Comparison of ENCODE assay signal across 9 cellular contexts in genomic region chr21:43739648-43740435, GRCh38. TPM values are rescaled to one million over a fixed set of nuclear protein-coding genes. Genes with fewer than 3 reads are reported as not detected.
A peak's percentile ranks its signal among the peaks of the same experiment; 100 is the strongest.
DNase-seq lines count a peak whose midpoint lies in the region; ATAC-seq and TF ChIP-seq lines count a peak whose summit lies in the region.
"Had no signal": no experiment of that assay in that cellular context is flagged by ENCODE, and none has a peak within 500 bp of the region (broad histone marks: within the 10 kb centered on the region; RNA-seq: fewer than 3 reads in every experiment).

No MANE protein-coding gene starts in this region.

- POLR2A ChIA-PET in WTC11 (lab: Charles Lee), result interaction anchor here (0.7 to 1.8 kb wide), 2 partner anchors 12 to 50 kb away, joined by 3 to 6 read pairs; partner anchors contain the start of gene RRP1

- intact Hi-C loops in left colon (cut with DNase I, micrococcal nuclease), result loop anchor here in 1 of 2 donors (10.0 kb wide), 2 partner anchors 45 to 75 kb away; partner anchors contain the start of gene RRP1

- H3K27ac ChIP-seq in temporal lobe (ENCODE audit: low read depth, low read length), result peak overlapping the region; percentile 38

- no peak overlapping the region for H3K4me3 Mint-ChIP-seq in WTC11

- H3K4me1 Mint-ChIP-seq in WTC11, result peaks cover 16% of the 10 kb centered on the region

- peak; percentile 28 for DNase-seq in DMS53 (lab: John Stamatoyannopoulos, UW)
- no peak for DNase-seq in DMS53 treated with DMSO at 0.1 percent for 48 hours (lab: John Stamatoyannopoulos, UW; ENCODE audit: unreplicated experiment)
- DNase-seq in WTC11 (ENCODE audit: low spot score), result peak; percentile 32
- no peak for DNase-seq in left colon
- no peak for DNase-seq in stimulated activated CD4-positive, alpha-beta T cell treated with anti-CD3 and anti-CD28 coated beads, Interleukin-15, amount 100 ng/mL, for 24 hours
- no peak for DNase-seq in UCSD-AML1 (lab: John Stamatoyannopoulos, UW; ENCODE audit: unreplicated experiment)
- DNase-seq: NCI-H446 had no signal

- no peaks in the 10 kb centered on the region for H3K27me3 Mint-ChIP-seq in WTC11 (ENCODE audit: low read depth)

- CTCF ChIA-PET in WTC11 (lab: Charles Lee), result interaction anchor here (0.7 to 2.3 kb wide), 4 partner anchors 11 to 50 kb away, joined by 4 to 44 read pairs (median 5); no protein-coding TSS in a partner anchor

- no peak for TF ChIP-seq CTCF in WTC11 (IDR thresholded peaks at IDR 0.05)

- ATAC-seq in WTC11 (peak; percentile 48), left colon (peak; percentile 39), GM18867 (IDR thresholded peaks at IDR 0.05; ENCODE audit: unreplicated experiment) (no peak)

- peak overlapping the region; percentile 82 for H3K27ac Mint-ChIP-seq in WTC11

- H3K9me3 Mint-ChIP-seq in WTC11, result no peaks in the 10 kb centered on the region

- peaks cover 11% of the 10 kb centered on the region for H3K36me3 Mint-ChIP-seq in WTC11

TF ChIP-seq in WTC11, 78 proteins besides CTCF, POLR2A, EP300 and RAD21:
- TF ChIP-seq ATF6 (CRISPR knock-in tag; IDR thresholded peaks at IDR 0.05) (no peak), CREB1 (CRISPR knock-in tag; IDR thresholded peaks at IDR 0.05) (no peak), NR2C2 (CRISPR knock-in tag; IDR thresholded peaks at IDR 0.05) (no peak), ZNF232 (CRISPR knock-in tag; IDR thresholded peaks at IDR 0.05) (no peak), SMAD3 (CRISPR knock-in tag; IDR thresholded peaks at IDR 0.05; ENCODE audit: borderline replicate concordance) (no peak), ZNF532 (CRISPR knock-in tag; IDR thresholded peaks at IDR 0.05; ENCODE audit: borderline replicate concordance) (no peak), HMGXB4 (CRISPR knock-in tag; IDR thresholded peaks at IDR 0.05) (no peak), KAT7 (CRISPR knock-in tag; IDR thresholded peaks at IDR 0.05; ENCODE audit: borderline replicate concordance) (no peak), FOXP1 (CRISPR knock-in tag; IDR thresholded peaks at IDR 0.05; ENCODE audit: borderline replicate concordance) (no peak), ZNF423 (CRISPR knock-in tag; IDR thresholded peaks at IDR 0.05) (no peak), TP53 (CRISPR knock-in tag; IDR thresholded peaks at IDR 0.05) (no peak), GRHL2 (CRISPR knock-in tag; IDR thresholded peaks at IDR 0.05; ENCODE audit: insufficient replicate concordance, severe bottlenecking) (no peak), NR1H2 (CRISPR knock-in tag; IDR thresholded peaks at IDR 0.05) (no peak), ZNF121 (CRISPR knock-in tag; IDR thresholded peaks at IDR 0.05) (no peak), STAT6 (CRISPR knock-in tag; conservative IDR thresholded peaks at IDR 0.05; ENCODE audit: low read depth) (no peak), MYBL2 (CRISPR knock-in tag; IDR thresholded peaks at IDR 0.05) (no peak)

RNA-seq across cellular contexts. Expression of gene PDXK, which starts 20.9 kb away (rescaled TPM):
- 116 to 123 TPM (median 120 TPM) in 3 replicates for total RNA-seq in WTC11 (2021)
- 100 to 1,000 TPM; 144 to 188 TPM for total RNA-seq in left colon
- total RNA-seq in temporal lobe, result 38.6 TPM

RNA-seq across cellular contexts. Expression of gene CSTB, which starts 36.3 kb away (rescaled TPM):
- total RNA-seq in WTC11 (2021) (35.2 to 38.6 TPM (median 36.1 TPM) in 3 replicates), left colon (10 to 100 TPM; 69.1 to 74.4 TPM), temporal lobe (5.7 TPM)

RNA-seq across cellular contexts. Expression of gene RRP1, which starts 49.5 kb away (rescaled TPM):
- total RNA-seq in WTC11 (2021), result 45.0 to 53.0 TPM (median 45.9 TPM) in 3 replicates
- total RNA-seq in left colon, result 10 to 100 TPM; 13.0 to 18.5 TPM
- 12.3 TPM for total RNA-seq in temporal lobe

Comparison
In these comparisons a context has a peak if more than half of its experiments do, and no peak if none do; other contexts are left out.
1. DNase-seq: peak in DMS53 (single experiment) and WTC11 (single experiment); none in DMS53 treated with DMSO at 0.1 percent for 48 hours (single experiment), left colon (0 of 2), stimulated activated CD4-positive, alpha-beta T cell treated with anti-CD3 and anti-CD28 coated beads, Interleukin-15, amount 100 ng/mL, for 24 hours (single experiment) and UCSD-AML1 (single experiment).